19 cellular contexts compared by ENCODE assay signal in genomic region chr13:50241479-50241878, GRCh38.
"Had no signal": no experiment of that assay in that cellular context is flagged by ENCODE, and none has a peak within 500 bp of the region (broad histone marks: within the 10 kb centered on the region; RNA-seq: fewer than 3 reads in every experiment).

No MANE protein-coding gene starts in this region.

- H3K4me3 ChIP-seq: gastroesophageal sphincter, mucosa of descending colon, tibial artery, upper lobe of right lung, vagina had no signal

- ATAC-seq: gastroesophageal sphincter; left colon; mucosa of descending colon; naive thymus-derived CD8-positive, alpha-beta T cell; right cardiac atrium; stimulated activated effector memory CD8-positive, alpha-beta T cell treated with anti-CD3 and anti-CD28 coated beads, Interleukin-12 subunit alpha, Interleukin-12 subunit beta, amount 100 ng/mL, for 72 hours; stimulated activated naive CD8-positive, alpha-beta T cell treated with anti-CD3 and anti-CD28 coated beads, Interleukin-15, Interleukin-2, amounts not matched to agents 100 U/mL and 50 U/mL, for 24 hours; upper lobe of right lung had no signal

- H3K9me3 ChIP-seq: gastroesophageal sphincter, mucosa of descending colon, neutrophil, tibial artery, upper lobe of right lung, vagina had no signal

- H3K27me3 ChIP-seq: dorsolateral prefrontal cortex, gastroesophageal sphincter, neutrophil, tibial artery, upper lobe of right lung, vagina had no signal

- H3K27ac ChIP-seq: gastroesophageal sphincter, neutrophil, tibial artery, upper lobe of right lung, vagina had no signal

- H3K36me3 ChIP-seq: gastroesophageal sphincter, neutrophil, tibial artery, upper lobe of right lung, vagina had no signal

- DNase-seq: cortex of kidney; dorsolateral prefrontal cortex; effector CD8-positive, alpha-beta T cell; glutamatergic neuron; immature natural killer cell; left colon; mammary epithelial cell; mucosa of descending colon; naive thymus-derived CD8-positive, alpha-beta T cell; right cardiac atrium; stimulated activated CD4-positive, alpha-beta T cell treated with anti-CD3 and anti-CD28 coated beads, Interleukin-4, amount 100 ng/mL, for 1 hour; stimulated activated CD8-positive, alpha-beta memory T cell treated with anti-CD3 and anti-CD28 coated beads, Interleukin-4, amount 100 ng/mL, for 48 hours; stimulated activated naive CD8-positive, alpha-beta T cell treated with anti-CD3 and anti-CD28 coated beads, Interleukin-15, Interleukin-2, amounts not matched to agents 100 U/mL and 50 U/mL, for 24 hours; tibial artery; upper lobe of right lung had no signal
